Comparison of ENCODE assay signal across 1 cellular context in the genomic region with DNA sequence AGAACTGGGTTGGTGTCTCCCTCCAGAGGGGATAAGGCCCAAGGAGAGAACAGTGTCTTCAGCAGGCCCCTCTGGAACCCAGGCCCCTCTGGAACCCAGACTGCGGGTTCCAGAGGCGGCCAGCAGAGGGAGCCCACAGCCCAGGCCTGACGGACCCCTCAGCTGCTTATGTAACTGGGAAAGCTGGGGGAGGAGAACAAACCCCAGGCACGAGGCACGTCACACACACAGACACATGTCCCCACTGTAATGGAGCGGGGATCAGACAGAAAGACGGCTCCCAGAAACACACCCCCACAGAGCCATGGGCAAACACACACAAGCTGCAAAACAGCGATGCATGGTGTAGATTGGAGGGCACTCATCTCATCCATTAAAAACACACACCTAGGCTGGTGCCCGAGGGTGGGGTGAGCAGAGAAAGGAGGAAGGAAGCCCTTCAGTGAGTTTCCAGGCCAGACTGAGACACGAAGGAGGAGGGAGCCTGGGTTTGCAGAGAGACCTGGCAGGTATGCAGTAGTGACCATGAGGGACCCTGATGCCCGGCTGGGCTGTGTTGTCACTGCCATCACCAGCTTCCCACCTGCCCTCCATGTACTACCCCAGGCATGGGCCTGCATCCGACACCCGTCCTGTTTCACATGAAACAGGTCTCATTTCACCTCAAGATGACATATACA.
TF ChIP-seq lines count a peak whose summit lies in the region.

No MANE protein-coding gene starts in this region.

TF ChIP-seq in HEK293, 187 proteins besides CTCF, POLR2A, EP300 and RAD21 (continued from another document):
- TF ChIP-seq ZNF555 (tag by site-specific recombination; conservative IDR thresholded peaks at IDR 0.05) (no peak), EGR2 (tag by site-specific recombination; IDR thresholded peaks at IDR 0.05; ENCODE audit: low read depth) (peak; percentile 62; the same call in 1 of the 2 replicates), ZNF600 (tag by site-specific recombination; IDR thresholded peaks at IDR 0.05) (0 out of 2 replicates have a peak, but pooled peaks have one; percentile 32), ZNF501 (tag by site-specific recombination; IDR thresholded peaks at IDR 0.05) (peak; percentile 52; the same call in 1 of the 2 replicates), ZNF660 (tag by site-specific recombination; IDR thresholded peaks at IDR 0.05) (peak; percentile 50; the same call in 1 of the 2 replicates), ZSCAN30 (tag by site-specific recombination; IDR thresholded peaks at IDR 0.05) (peak; percentile 86; the same call in 1 of the 2 replicates), ZFP3 (tag by site-specific recombination; IDR thresholded peaks at IDR 0.05; ENCODE audit: low read depth) (no peak), GLIS1 (tag by site-specific recombination; IDR thresholded peaks at IDR 0.05) (peak; percentile 48), IKZF3 (tag by site-specific recombination; IDR thresholded peaks at IDR 0.05) (peak; percentile 14; the same call in 1 of the 2 replicates), ZBTB21 (tag by site-specific recombination; IDR thresholded peaks at IDR 0.05) (no peak), GLIS2 (tag by site-specific recombination; IDR thresholded peaks at IDR 0.05) (0 out of 2 replicates have a peak, but pooled peaks have one; percentile 28), KLF10 (tag by site-specific recombination; IDR thresholded peaks at IDR 0.05) (0 out of 2 replicates have a peak, but pooled peaks have one; percentile 25), ZBTB48 (tag by site-specific recombination; IDR thresholded peaks at IDR 0.05) (0 out of 2 replicates have a peak, but pooled peaks have one; percentile 47), ZBTB17 (tag by site-specific recombination; IDR thresholded peaks at IDR 0.05) (peak; percentile 61; the same call in 1 of the 2 replicates), SP7 (tag by site-specific recombination; IDR thresholded peaks at IDR 0.05) (peak; percentile 35; the same call in 1 of the 2 replicates), KLF9 (tag by site-specific recombination; IDR thresholded peaks at IDR 0.05; ENCODE audit: low read depth) (peak; percentile 32; the same call in 1 of the 2 replicates), ZNF629 (tag by site-specific recombination; IDR thresholded peaks at IDR 0.05) (peak; percentile 67)
- TF ChIP-seq, protein P1, sequence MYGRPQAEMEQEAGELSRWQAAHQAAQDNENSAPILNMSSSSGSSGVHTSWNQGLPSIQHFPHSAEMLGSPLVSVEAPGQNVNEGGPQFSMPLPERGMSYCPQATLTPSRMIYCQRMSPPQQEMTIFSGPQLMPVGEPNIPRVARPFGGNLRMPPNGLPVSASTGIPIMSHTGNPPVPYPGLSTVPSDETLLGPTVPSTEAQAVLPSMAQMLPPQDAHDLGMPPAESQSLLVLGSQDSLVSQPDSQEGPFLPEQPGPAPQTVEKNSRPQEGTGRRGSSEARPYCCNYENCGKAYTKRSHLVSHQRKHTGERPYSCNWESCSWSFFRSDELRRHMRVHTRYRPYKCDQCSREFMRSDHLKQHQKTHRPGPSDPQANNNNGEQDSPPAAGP (tag by site-specific recombination; IDR thresholded peaks at IDR 0.05) = 0 out of 2 replicates have a peak, but pooled peaks have one; percentile 39
- TF ChIP-seq, protein P2, sequence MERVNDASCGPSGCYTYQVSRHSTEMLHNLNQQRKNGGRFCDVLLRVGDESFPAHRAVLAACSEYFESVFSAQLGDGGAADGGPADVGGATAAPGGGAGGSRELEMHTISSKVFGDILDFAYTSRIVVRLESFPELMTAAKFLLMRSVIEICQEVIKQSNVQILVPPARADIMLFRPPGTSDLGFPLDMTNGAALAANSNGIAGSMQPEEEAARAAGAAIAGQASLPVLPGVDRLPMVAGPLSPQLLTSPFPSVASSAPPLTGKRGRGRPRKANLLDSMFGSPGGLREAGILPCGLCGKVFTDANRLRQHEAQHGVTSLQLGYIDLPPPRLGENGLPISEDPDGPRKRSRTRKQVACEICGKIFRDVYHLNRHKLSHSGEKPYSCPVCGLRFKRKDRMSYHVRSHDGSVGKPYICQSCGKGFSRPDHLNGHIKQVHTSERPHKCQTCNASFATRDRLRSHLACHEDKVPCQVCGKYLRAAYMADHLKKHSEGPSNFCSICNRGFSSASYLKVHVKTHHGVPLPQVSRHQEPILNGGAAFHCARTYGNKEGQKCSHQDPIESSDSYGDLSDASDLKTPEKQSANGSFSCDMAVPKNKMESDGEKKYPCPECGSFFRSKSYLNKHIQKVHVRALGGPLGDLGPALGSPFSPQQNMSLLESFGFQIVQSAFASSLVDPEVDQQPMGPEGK (tag by site-specific recombination; IDR thresholded peaks at IDR 0.05) = peak; percentile 80
- TF ChIP-seq, protein P3, sequence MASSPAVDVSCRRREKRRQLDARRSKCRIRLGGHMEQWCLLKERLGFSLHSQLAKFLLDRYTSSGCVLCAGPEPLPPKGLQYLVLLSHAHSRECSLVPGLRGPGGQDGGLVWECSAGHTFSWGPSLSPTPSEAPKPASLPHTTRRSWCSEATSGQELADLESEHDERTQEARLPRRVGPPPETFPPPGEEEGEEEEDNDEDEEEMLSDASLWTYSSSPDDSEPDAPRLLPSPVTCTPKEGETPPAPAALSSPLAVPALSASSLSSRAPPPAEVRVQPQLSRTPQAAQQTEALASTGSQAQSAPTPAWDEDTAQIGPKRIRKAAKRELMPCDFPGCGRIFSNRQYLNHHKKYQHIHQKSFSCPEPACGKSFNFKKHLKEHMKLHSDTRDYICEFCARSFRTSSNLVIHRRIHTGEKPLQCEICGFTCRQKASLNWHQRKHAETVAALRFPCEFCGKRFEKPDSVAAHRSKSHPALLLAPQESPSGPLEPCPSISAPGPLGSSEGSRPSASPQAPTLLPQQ (tag by site-specific recombination; IDR thresholded peaks at IDR 0.05) = peak; percentile 45; the same call in 1 of the 2 replicates
- TF ChIP-seq, protein P4, sequence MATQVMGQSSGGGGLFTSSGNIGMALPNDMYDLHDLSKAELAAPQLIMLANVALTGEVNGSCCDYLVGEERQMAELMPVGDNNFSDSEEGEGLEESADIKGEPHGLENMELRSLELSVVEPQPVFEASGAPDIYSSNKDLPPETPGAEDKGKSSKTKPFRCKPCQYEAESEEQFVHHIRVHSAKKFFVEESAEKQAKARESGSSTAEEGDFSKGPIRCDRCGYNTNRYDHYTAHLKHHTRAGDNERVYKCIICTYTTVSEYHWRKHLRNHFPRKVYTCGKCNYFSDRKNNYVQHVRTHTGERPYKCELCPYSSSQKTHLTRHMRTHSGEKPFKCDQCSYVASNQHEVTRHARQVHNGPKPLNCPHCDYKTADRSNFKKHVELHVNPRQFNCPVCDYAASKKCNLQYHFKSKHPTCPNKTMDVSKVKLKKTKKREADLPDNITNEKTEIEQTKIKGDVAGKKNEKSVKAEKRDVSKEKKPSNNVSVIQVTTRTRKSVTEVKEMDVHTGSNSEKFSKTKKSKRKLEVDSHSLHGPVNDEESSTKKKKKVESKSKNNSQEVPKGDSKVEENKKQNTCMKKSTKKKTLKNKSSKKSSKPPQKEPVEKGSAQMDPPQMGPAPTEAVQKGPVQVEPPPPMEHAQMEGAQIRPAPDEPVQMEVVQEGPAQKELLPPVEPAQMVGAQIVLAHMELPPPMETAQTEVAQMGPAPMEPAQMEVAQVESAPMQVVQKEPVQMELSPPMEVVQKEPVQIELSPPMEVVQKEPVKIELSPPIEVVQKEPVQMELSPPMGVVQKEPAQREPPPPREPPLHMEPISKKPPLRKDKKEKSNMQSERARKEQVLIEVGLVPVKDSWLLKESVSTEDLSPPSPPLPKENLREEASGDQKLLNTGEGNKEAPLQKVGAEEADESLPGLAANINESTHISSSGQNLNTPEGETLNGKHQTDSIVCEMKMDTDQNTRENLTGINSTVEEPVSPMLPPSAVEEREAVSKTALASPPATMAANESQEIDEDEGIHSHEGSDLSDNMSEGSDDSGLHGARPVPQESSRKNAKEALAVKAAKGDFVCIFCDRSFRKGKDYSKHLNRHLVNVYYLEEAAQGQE (tag by site-specific recombination; IDR thresholded peaks at IDR 0.05) = no peak
TF ChIP-seq in HEK293: peak in this region for 27.
